Comparison of ENCODE assay signal across 25 cellular contexts in genomic region chr6:147826698-147827097, GRCh38.
"Had no signal": no experiment of that assay in that cellular context is flagged by ENCODE, and none has a peak within 500 bp of the region (broad histone marks: within the 10 kb centered on the region; RNA-seq: fewer than 3 reads in every experiment).

No MANE protein-coding gene starts in this region.

- DNase-seq: immature natural killer cell; kidney; left colon; left lung; lower lobe of right lung; mammary epithelial cell; mesenchymal stem cell; natural killer cell; nephron progenitor cell; ovary; right lobe of liver; stimulated activated CD4-positive, alpha-beta T cell treated with anti-CD3 and anti-CD28 coated beads, Interleukin-1b, Interleukin-23, amount 100 ng/mL, for 48 hours; stimulated activated CD4-positive, alpha-beta T cell treated with anti-CD3 and anti-CD28 coated beads, Interleukin-2, amount 100 ng/mL, for 48 hours; stimulated activated CD4-positive, alpha-beta T cell treated with anti-CD3 and anti-CD28 coated beads, Interleukin-4, amount 100 ng/mL, for 4 hours; stimulated activated CD8-positive, alpha-beta memory T cell treated with anti-CD3 and anti-CD28 coated beads, Interleukin-4, amount 100 ng/mL, for 48 hours; stimulated activated naive CD4-positive, alpha-beta T cell treated with Interleukin-2 at 50 U/mL for 16 hours; stimulated activated naive CD8-positive, alpha-beta T cell treated with anti-CD3 and anti-CD28 coated beads, Interleukin-15, amount 100 ng/mL, for 72 hours; substantia nigra; upper lobe of left lung had no signal

- H3K36me3 Mint-ChIP-seq: immature natural killer cell; natural killer cell; stimulated activated memory B cell treated with anti-CD40 and anti-IgM and Interleukin-4, amounts not matched to agents 10 μg/mL and 1 μg/mL and 100 μg/mL, for 72 hours had no signal

- H3K4me3 Mint-ChIP-seq: immature natural killer cell; natural killer cell; nephron progenitor cell; stimulated activated memory B cell treated with anti-CD40 and anti-IgM and Interleukin-4, amounts not matched to agents 10 μg/mL and 1 μg/mL and 100 μg/mL, for 72 hours; stimulated activated naive CD8-positive, alpha-beta T cell treated with anti-CD3 and anti-CD28 coated beads, Interleukin-15, amount 100 ng/mL, for 72 hours had no signal

- ATAC-seq: left colon; left lung; lower lobe of right lung; natural killer cell; right lobe of liver; stimulated activated memory B cell treated with anti-CD40 and anti-IgM and Interleukin-4, amounts not matched to agents 10 μg/mL and 1 μg/mL and 100 μg/mL, for 72 hours; stimulated activated naive CD8-positive, alpha-beta T cell treated with anti-CD3 and anti-CD28 coated beads, Interleukin-15, amount 100 ng/mL, for 72 hours had no signal

- H3K27me3 Mint-ChIP-seq: progenitor cell of endocrine pancreas; stimulated activated memory B cell treated with anti-CD40 and anti-IgM and Interleukin-4, amounts not matched to agents 10 μg/mL and 1 μg/mL and 100 μg/mL, for 72 hours; stimulated activated naive CD8-positive, alpha-beta T cell treated with anti-CD3 and anti-CD28 coated beads, Interleukin-15, amount 100 ng/mL, for 72 hours had no signal

- H3K9me3 Mint-ChIP-seq: nephron progenitor cell; stimulated activated memory B cell treated with anti-CD40 and anti-IgM and Interleukin-4, amounts not matched to agents 10 μg/mL and 1 μg/mL and 100 μg/mL, for 72 hours; stimulated activated naive CD8-positive, alpha-beta T cell treated with anti-CD3 and anti-CD28 coated beads, Interleukin-15, amount 100 ng/mL, for 72 hours had no signal

- H3K36me3 ChIP-seq: left lung, lower lobe of right lung, ovary, right atrium auricular region, right lobe of liver, tibial nerve, upper lobe of left lung, vagina had no signal

- H3K4me1 ChIP-seq: left lung, lower lobe of right lung, right atrium auricular region, right lobe of liver, tibial nerve, upper lobe of left lung, vagina had no signal

- H3K4me3 ChIP-seq: left lung, lower lobe of right lung, ovary, right atrium auricular region, right lobe of liver, smooth muscle cell, tibial nerve, upper lobe of left lung, vagina had no signal

- H3K27me3 ChIP-seq: left lung, ovary, right atrium auricular region, right lobe of liver, tibial nerve, upper lobe of left lung, vagina had no signal

- H3K4me1 Mint-ChIP-seq: immature natural killer cell; natural killer cell; nephron progenitor cell; stimulated activated memory B cell treated with anti-CD40 and anti-IgM and Interleukin-4, amounts not matched to agents 10 μg/mL and 1 μg/mL and 100 μg/mL, for 72 hours; stimulated activated naive CD8-positive, alpha-beta T cell treated with anti-CD3 and anti-CD28 coated beads, Interleukin-15, amount 100 ng/mL, for 72 hours had no signal

- H3K27ac Mint-ChIP-seq: immature natural killer cell; natural killer cell; nephron progenitor cell; progenitor cell of endocrine pancreas; stimulated activated memory B cell treated with anti-CD40 and anti-IgM and Interleukin-4, amounts not matched to agents 10 μg/mL and 1 μg/mL and 100 μg/mL, for 72 hours; stimulated activated naive CD8-positive, alpha-beta T cell treated with anti-CD3 and anti-CD28 coated beads, Interleukin-15, amount 100 ng/mL, for 72 hours had no signal

- H3K9me3 ChIP-seq: left lung, lower lobe of right lung, ovary, right atrium auricular region, right lobe of liver, tibial nerve, upper lobe of left lung, vagina had no signal

- H3K4me2 ChIP-seq: smooth muscle cell had no signal

- H3K27ac ChIP-seq: left lung, lower lobe of right lung, ovary, right atrium auricular region, right lobe of liver, tibial nerve, upper lobe of left lung, vagina had no signal
